ENCODE assay signal across 22 cellular contexts in the genomic region with DNA sequence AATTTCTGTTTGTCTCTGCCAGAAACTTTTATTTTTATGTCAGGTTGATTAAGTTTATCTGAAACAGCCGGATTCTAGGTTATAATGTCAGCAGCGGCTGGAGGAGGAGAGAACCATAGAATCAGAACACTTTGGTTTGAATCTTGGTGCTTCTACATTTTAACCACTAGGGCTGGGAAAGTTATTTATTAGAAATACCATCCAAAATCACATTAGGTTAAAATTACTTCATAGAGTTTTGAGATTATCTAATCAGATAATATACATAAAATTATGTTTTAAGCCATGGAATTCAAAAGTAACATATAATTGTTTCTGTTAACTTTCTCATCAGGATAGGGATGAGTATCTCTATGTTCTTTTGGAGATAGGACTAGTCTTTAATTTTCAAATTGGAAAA.
DNase-seq lines count a peak whose midpoint lies in the region; ATAC-seq, FAIRE-seq and TF ChIP-seq lines count a peak whose summit lies in the region.
"Had no signal": no experiment of that assay in that cellular context is flagged by ENCODE, and none has a peak within 500 bp of the region (broad histone marks: within the 10 kb centered on the region; RNA-seq: fewer than 3 reads in every experiment).

No MANE protein-coding gene starts in this region.

- in situ Hi-C loops in brain microvascular endothelial cell (cut with HindIII; ENCODE audit: low pct_ligation_motif_present, low sequenced_read_pairs), result no loop called here

- H3K4me3 ChIP-seq in brain microvascular endothelial cell (ENCODE audit: low read depth, low read length), result no peak overlapping the region
- H3K4me3 ChIP-seq in neural progenitor cell, result no peak overlapping the region
- H3K4me3 ChIP-seq in mesenchymal stem cell (ENCODE audit: insufficient read depth in 1 of 2, low read depth in 1 of 2, low read length in 2 of 2), result no peak overlapping the region
- H3K4me3 ChIP-seq: BLaER1, GM23248, K562 had no signal

- H3K27me3 Mint-ChIP-seq in endothelial cell (ENCODE audit: unreplicated experiment), result no peaks in the 10 kb centered on the region
- H3K27me3 Mint-ChIP-seq in neural progenitor cell (ENCODE audit: insufficient read depth, low read depth), result no peaks in the 10 kb centered on the region

- H3K79me1 ChIP-seq in mesenchymal stem cell (replicated peaks; ENCODE audit: low read length, poor library complexity, severe bottlenecking), result no peaks in the 10 kb centered on the region

- H3K4me3 Mint-ChIP-seq in endothelial cell (ENCODE audit: unreplicated experiment) (no peak overlapping the region), neural progenitor cell (no peak overlapping the region)
- H3K4me3 Mint-ChIP-seq: CD8-positive, alpha-beta T cell; HFFc6 had no signal

- H2AFZ ChIP-seq in neural progenitor cell (replicated peaks) (no peak overlapping the region), mesenchymal stem cell (ENCODE audit: low read depth, low read length) (no peak overlapping the region)
- H2AFZ ChIP-seq: GM23248 had no signal

- H3K27ac Mint-ChIP-seq in endothelial cell (ENCODE audit: unreplicated experiment) (no peak overlapping the region), neural progenitor cell (no peak overlapping the region)
- H3K27ac Mint-ChIP-seq: CD8-positive, alpha-beta T cell; HFFc6 had no signal

- H3K79me2 ChIP-seq in neural progenitor cell (ENCODE audit: low read depth), result no peaks in the 10 kb centered on the region

- TF ChIP-seq CTCF in brain microvascular endothelial cell (IDR thresholded peaks at IDR 0.05; ENCODE audit: low read depth, low read length, missing control alignments) (peak; percentile 3), endothelial cell (IDR thresholded peaks at IDR 0.05; ENCODE audit: unreplicated experiment) (peak; percentile 32), neural progenitor cell (IDR thresholded peaks at IDR 0.05) (peak; percentile 26)

- no peak overlapping the region for H3K18ac ChIP-seq in mesenchymal stem cell (ENCODE audit: low read depth in 1 of 2, low read length in 2 of 2)

- H3K27me3 ChIP-seq in brain microvascular endothelial cell (replicated peaks) (no peaks in the 10 kb centered on the region), neural progenitor cell (no peaks in the 10 kb centered on the region), mesenchymal stem cell (ENCODE audit: control insufficient read depth in 1 of 2, insufficient read depth in 1 of 2, low read length in 2 of 2) (no peaks in the 10 kb centered on the region)
- H3K27me3 ChIP-seq: BLaER1 had no signal

- ATAC-seq in HG03159 (IDR thresholded peaks at IDR 0.05; ENCODE audit: unreplicated experiment), result no peak
- ATAC-seq: CD8-positive, alpha-beta T cell; HCT116; K562 had no signal

- H3K4me1 ChIP-seq in neural progenitor cell (no peaks in the 10 kb centered on the region), mesenchymal stem cell (ENCODE audit: control insufficient read depth, insufficient read depth, low read depth, low read length) (no peaks in the 10 kb centered on the region)
- H3K4me1 ChIP-seq: BLaER1 had no signal

- DNase-seq in brain microvascular endothelial cell (no peak), endothelial cell (ENCODE audit: low spot score) (no peak), neural progenitor cell (ENCODE audit: low spot score) (no peak), NCI-H82 treated with DMSO at 0.1 percent for 48 hours (lab: John Stamatoyannopoulos, UW; ENCODE audit: unreplicated experiment) (no peak), mesenchymal stem cell (no peak), SK-N-DZ (ENCODE audit: low spot score) (no peak)
- DNase-seq: AML-193; Calu3; CD8-positive, alpha-beta T cell; DMS79 treated with DMSO at 0.1 percent for 48 hours; GM23248; HFFc6; IMR-90 had no signal

- no peaks in the 10 kb centered on the region for H4K20me1 ChIP-seq in neural progenitor cell (ENCODE audit: low read depth)
- H4K20me1 ChIP-seq: BLaER1 had no signal

- H3F3A ChIP-seq in neural progenitor cell (ENCODE audit: low read depth), result no peaks in the 10 kb centered on the region

- H2BK5ac ChIP-seq in mesenchymal stem cell (ENCODE audit: low read depth, low read length, poor library complexity, severe bottlenecking), result no peak overlapping the region

- H4K8ac ChIP-seq in mesenchymal stem cell (ENCODE audit: low read length), result no peak overlapping the region

- no peak overlapping the region for H3K4ac ChIP-seq in mesenchymal stem cell (ENCODE audit: low read depth in 1 of 2, low read length in 2 of 2)

- no peaks in the 10 kb centered on the region for H3K9me3 ChIP-seq in neural progenitor cell (ENCODE audit: low read depth)
- no peaks in the 10 kb centered on the region for H3K9me3 ChIP-seq in mesenchymal stem cell (ENCODE audit: control insufficient read depth, low read length)
- H3K9me3 ChIP-seq: BLaER1 had no signal

- no peak overlapping the region for H4K91ac ChIP-seq in mesenchymal stem cell (ENCODE audit: low read length)

- no peak overlapping the region for H3K9ac ChIP-seq in neural progenitor cell
- H3K9ac ChIP-seq in mesenchymal stem cell (ENCODE audit: low read length), result no peak overlapping the region
- H3K9ac ChIP-seq: BLaER1, GM23248 had no signal

- H3K36me3 Mint-ChIP-seq in endothelial cell (ENCODE audit: low read depth, unreplicated experiment) (no peaks in the 10 kb centered on the region), neural progenitor cell (no peaks in the 10 kb centered on the region)
- H3K36me3 Mint-ChIP-seq: CD8-positive, alpha-beta T cell had no signal

- H3K4me2 ChIP-seq in neural progenitor cell (no peak overlapping the region), mesenchymal stem cell (ENCODE audit: low read length, poor library complexity, severe bottlenecking) (no peak overlapping the region)
- H3K4me2 ChIP-seq: BLaER1 had no signal

- no peak overlapping the region for H3K23ac ChIP-seq in mesenchymal stem cell (ENCODE audit: low read length in 2 of 2)

- H3K27ac ChIP-seq in brain microvascular endothelial cell (no peak overlapping the region), neural progenitor cell (no peak overlapping the region), mesenchymal stem cell (ENCODE audit: low read length, poor library complexity, severe bottlenecking) (no peak overlapping the region)
- H3K27ac ChIP-seq: BLaER1, GM23248 had no signal

- WGBS in mesenchymal stem cell, result 100% methylated on average over 2 of the region's 2 CpGs

- no peak overlapping the region for H3K14ac ChIP-seq in mesenchymal stem cell (ENCODE audit: low read length in 2 of 2)

- H3K4me1 Mint-ChIP-seq in endothelial cell (ENCODE audit: unreplicated experiment), result peaks cover 7% of the 10 kb centered on the region
- H3K4me1 Mint-ChIP-seq in neural progenitor cell, result peaks cover 6% of the 10 kb centered on the region

- no peak overlapping the region for H2BK12ac ChIP-seq in mesenchymal stem cell (ENCODE audit: low read length in 2 of 2)

- no peak overlapping the region for H2BK15ac ChIP-seq in mesenchymal stem cell (ENCODE audit: low read depth, poor library complexity, severe bottlenecking)

- no peak overlapping the region for H2AK5ac ChIP-seq in mesenchymal stem cell (ENCODE audit: low read length, severe bottlenecking)

- peak; percentile 17 for FAIRE-seq in G401.6 (lab: Jason Lieb, UNC)
- FAIRE-seq: GM12892, GM18507, H54, HTR-8/SVneo, K562 had no signal

- H3K9me3 Mint-ChIP-seq in endothelial cell (ENCODE audit: unreplicated experiment), result no peaks in the 10 kb centered on the region
- no peaks in the 10 kb centered on the region for H3K9me3 Mint-ChIP-seq in neural progenitor cell
- H3K9me3 Mint-ChIP-seq: HFFc6 had no signal

- H2BK120ac ChIP-seq in mesenchymal stem cell (ENCODE audit: low read depth, low read length), result no peak overlapping the region

- no peaks in the 10 kb centered on the region for H3K36me3 ChIP-seq in brain microvascular endothelial cell (replicated peaks)
- no peaks in the 10 kb centered on the region for H3K36me3 ChIP-seq in neural progenitor cell
- no peaks in the 10 kb centered on the region for H3K36me3 ChIP-seq in mesenchymal stem cell (ENCODE audit: control insufficient read depth in 1 of 2, insufficient read depth in 2 of 2, low read depth in 1 of 2, low read length in 2 of 2)
- H3K36me3 ChIP-seq: BLaER1 had no signal
